Comparison of ENCODE assay signal across 22 cellular contexts in the genomic region with DNA sequence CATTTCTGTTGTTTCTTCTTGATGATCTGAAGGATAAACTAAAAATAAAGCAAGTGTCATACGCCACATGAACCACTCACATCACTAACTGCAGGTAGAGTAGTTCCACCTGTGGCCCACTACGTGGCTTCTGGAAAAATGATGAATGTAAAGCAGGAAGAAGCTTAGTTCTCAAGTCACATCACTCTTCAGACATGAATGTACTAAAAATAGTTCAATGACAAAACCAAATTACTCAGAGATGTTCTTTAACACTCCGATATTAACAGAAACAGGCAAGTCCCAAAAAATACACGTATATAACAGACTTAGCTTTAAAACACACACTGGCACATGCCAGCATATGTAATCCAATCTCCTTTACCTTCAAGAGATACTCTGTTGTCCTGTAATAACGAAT. TPM values are rescaled to one million over a fixed set of nuclear protein-coding genes. Genes with fewer than 3 reads are reported as not detected.
DNase-seq lines count a peak whose midpoint lies in the region; ATAC-seq, FAIRE-seq and TF ChIP-seq lines count a peak whose summit lies in the region.
"Had no signal": no experiment of that assay in that cellular context is flagged by ENCODE, and none has a peak within 500 bp of the region (broad histone marks: within the 10 kb centered on the region; RNA-seq: fewer than 3 reads in every experiment).

No MANE protein-coding gene starts in this region.

- H3K27ac ChIP-seq in GM12878 (ENCODE audit: control insufficient read depth, insufficient read depth) (no peak overlapping the region), lower lobe of right lung (peak overlapping the region; percentile 2), thoracic aorta (peak overlapping the region; percentile 68 to 82)

- no peaks in the 10 kb centered on the region; the same call in none of the 2 replicates for H3K79me2 ChIP-seq in GM12878 (ENCODE audit: control insufficient read depth, insufficient read depth, low read length)

- H3K9me3 ChIP-seq in GM12878 (replicated peaks; ENCODE audit: control insufficient read depth, insufficient read depth, low read length) (peaks cover 1% of the 10 kb centered on the region; the same call in 1 of the 3 replicates), lower lobe of right lung (no peaks in the 10 kb centered on the region), thoracic aorta (no peaks in the 10 kb centered on the region)
- H3K9me3 ChIP-seq: Peyer's patch had no signal

- no peak for DNase-seq in activated CD4-positive, alpha-beta T cell treated with anti-CD3 and anti-CD28 coated beads for 36 hours
- no peak for DNase-seq in activated CD4-positive, alpha-beta T cell treated with anti-CD3 and anti-CD28 coated beads, Interleukin-2, amount 50 U/mL, for 4 hours
- DNase-seq in GM12878 (ENCODE audit: low read depth, low spot score) (no peak), lower lobe of right lung (no peak), thoracic aorta (ENCODE audit: low spot score) (no peak), HTR-8/SVneo (ENCODE audit: insufficient read length, low spot score) (no peak), GM19240 (ENCODE audit: insufficient read length, low spot score) (no peak)
- DNase-seq: 8988T; Calu3; CD8-positive, alpha-beta memory T cell; NCI-H1105 treated with DMSO at 0.1 percent for 48 hours; NCI-H1694 treated with DMSO at 0.1 percent for 48 hours; NCI-H446; NCI-H526; Peyer's patch had no signal

- no peak overlapping the region for H3K4me3 Mint-ChIP-seq in activated CD4-positive, alpha-beta T cell treated with anti-CD3 and anti-CD28 coated beads for 36 hours
- H3K4me3 Mint-ChIP-seq: CD8-positive, alpha-beta memory T cell had no signal

- in situ Hi-C loops in GM12878 (cut with MboI): no loop called here

- BruUV-seq in GM12878 (replicated peaks; lab: Mats Ljungman, UMichigan): no TSS peak

- peaks cover 15% of the 10 kb centered on the region for H3K4me1 Mint-ChIP-seq in activated CD4-positive, alpha-beta T cell treated with anti-CD3 and anti-CD28 coated beads for 36 hours

- POLR2A ChIA-PET in activated CD4-positive, alpha-beta T cell treated with anti-CD3 and anti-CD28 coated beads for 36 hours (lab: Charles Lee): no interaction called here
- POLR2A ChIA-PET in GM12878 (lab: Charles Lee): interaction anchor here (0.9 to 1.4 kb wide), 2 partner anchors 13 to 22 kb away, joined by 3 to 6 read pairs; partner anchors contain the start of gene RAB20

- ATAC-seq in activated CD4-positive, alpha-beta T cell treated with anti-CD3 and anti-CD28 coated beads for 36 hours: peak; percentile 9
- ATAC-seq in GM12878: no peak
- ATAC-seq in lower lobe of right lung: no peak
- no peak for ATAC-seq in thoracic aorta (ENCODE audit: insufficient number of reproducible peaks, low FRiP score, low read depth)
- ATAC-seq in HG03097 (IDR thresholded peaks at IDR 0.05; ENCODE audit: low FRiP score, unreplicated experiment): no peak
- ATAC-seq: HepG2, K562, SK-N-SH treated with all-trans-retinoic acid at 6 μM for 48 hours had no signal

- RAD21 ChIA-PET in GM12878 (lab: Charles Lee; ENCODE audit: unreplicated experiment): interaction anchor here (2.1 to 4.7 kb wide), 3 partner anchors 10 to 85 kb away, joined by 6 to 24 read pairs (median 10); no protein-coding TSS in a partner anchor

- H3K9me3 Mint-ChIP-seq in activated CD4-positive, alpha-beta T cell treated with anti-CD3 and anti-CD28 coated beads for 36 hours (ENCODE audit: low read depth): peaks cover 2% of the 10 kb centered on the region
- H3K9me3 Mint-ChIP-seq: CD8-positive, alpha-beta memory T cell had no signal

- H3K4me2 ChIP-seq in GM12878 (ENCODE audit: control insufficient read depth, insufficient read depth): no peak overlapping the region

- CTCF ChIA-PET in activated CD4-positive, alpha-beta T cell treated with anti-CD3 and anti-CD28 coated beads for 36 hours (lab: Charles Lee): interaction anchor here (1.8 kb wide), 1 partner anchor 9 kb away, joined by 5 read pairs; no protein-coding TSS in a partner anchor
- CTCF ChIA-PET in GM12878 (lab: Yijun Ruan, JAX): no interaction called here

- SMC1A ChIA-PET in GM12878 (lab: Charles Lee; ENCODE audit: uncharacterized antibody, unreplicated experiment): interaction anchor here (0.7 to 6.1 kb wide), 5 partner anchors 9 to 256 kb away, joined by 3 to 31 read pairs (median 6); no protein-coding TSS in a partner anchor

- WGBS in GM12878 (ENCODE audit: insufficient coverage, insufficient replicate concordance, low lambda C conversion rate, missing lambda C conversion rate): 24% methylated on average over 5 of the region's 5 CpGs

- intact Hi-C loops in activated CD4-positive, alpha-beta T cell treated with anti-CD3 and anti-CD28 coated beads for 36 hours (cut with DNase I, micrococcal nuclease): no loop called here
- intact Hi-C loops in GM12878 (cut with micrococcal nuclease; ENCODE audit: unreplicated experiment) (no loop called here), lower lobe of right lung (cut with DNase I) (no loop called here)

- H4K20me1 ChIP-seq in GM12878 (ENCODE audit: control insufficient read depth, insufficient read depth): no peaks in the 10 kb centered on the region

- H3K4me3 ChIP-seq in GM12878 (no peak overlapping the region), lower lobe of right lung (no peak overlapping the region), thoracic aorta (no peak overlapping the region)
- H3K4me3 ChIP-seq: K562, Peyer's patch had no signal

- no peak for TF ChIP-seq RAD21 in GM12878 (IDR thresholded peaks at IDR 0.05; ENCODE audit: insufficient read depth, low read depth, low read length)

- H3K4me1 ChIP-seq in GM12878 (ENCODE audit: control insufficient read depth, insufficient read depth, low read length): peaks cover 13% of the 10 kb centered on the region
- peaks cover 59% of the 10 kb centered on the region for H3K4me1 ChIP-seq in lower lobe of right lung
- H3K4me1 ChIP-seq in thoracic aorta (ENCODE audit: control insufficient read depth in 1 of 2, low read depth in 2 of 2): peaks cover 39 to 68% of the 10 kb centered on the region in 2 donors

- TF ChIP-seq EP300 in GM12878 (IDR thresholded peaks at IDR 0.05; ENCODE audit: borderline replicate concordance in 1 of 2, control insufficient read depth in 1 of 2, low read depth in 2 of 2, low read length in 2 of 2): no peak

- FAIRE-seq in GM12878 (lab: Jason Lieb, UNC) (no peak), HTR-8/SVneo (lab: Jason Lieb, UNC) (no peak)
- FAIRE-seq: G401.6, H54, HepG2, K562 had no signal

- no peak for TF ChIP-seq POLR2A in GM12878 (IDR thresholded peaks at IDR 0.05; ENCODE audit: low read depth, low read length)

- no peak overlapping the region for H2AFZ ChIP-seq in GM12878 (ENCODE audit: control insufficient read depth, low read depth, low read length)

- no peak for TF ChIP-seq CTCF in GM12878 (IDR thresholded peaks at IDR 0.05 in 2 of 3, conservative IDR thresholded peaks at IDR 0.05 in 1 of 3; ENCODE audit: control insufficient read depth in 2 of 3, extremely low read depth in 1 of 3, insufficient read depth in 1 of 3, low read depth in 3 of 3, low read length in 3 of 3)
- TF ChIP-seq CTCF in lower lobe of right lung (IDR thresholded peaks at IDR 0.05): no peak
- no peak for TF ChIP-seq CTCF in thoracic aorta (IDR thresholded peaks at IDR 0.05)

- no peaks in the 10 kb centered on the region for H3K27me3 Mint-ChIP-seq in activated CD4-positive, alpha-beta T cell treated with anti-CD3 and anti-CD28 coated beads for 36 hours

- peaks cover 1% of the 10 kb centered on the region for H3K36me3 Mint-ChIP-seq in activated CD4-positive, alpha-beta T cell treated with anti-CD3 and anti-CD28 coated beads for 36 hours (ENCODE audit: low read depth)

- H3K27me3 ChIP-seq in GM12878 (replicated peaks in 1 of 2; ENCODE audit: control insufficient read depth in 2 of 2, insufficient read depth in 2 of 2, low read length in 1 of 2) (no peaks in the 10 kb centered on the region), lower lobe of right lung (ENCODE audit: low read depth) (no peaks in the 10 kb centered on the region), thoracic aorta (replicated peaks; ENCODE audit: insufficient read depth) (no peaks in the 10 kb centered on the region)
- H3K27me3 ChIP-seq: Peyer's patch had no signal

- H3K27ac Mint-ChIP-seq in activated CD4-positive, alpha-beta T cell treated with anti-CD3 and anti-CD28 coated beads for 36 hours: no peak overlapping the region
- H3K27ac Mint-ChIP-seq: CD8-positive, alpha-beta memory T cell had no signal

- no peak overlapping the region for H3K9ac ChIP-seq in GM12878 (ENCODE audit: control insufficient read depth, insufficient read depth, low read length)

- H3K36me3 ChIP-seq in GM12878 (ENCODE audit: control insufficient read depth in 2 of 2, insufficient read depth in 2 of 2, low read length in 1 of 2): no peaks in the 10 kb centered on the region
- H3K36me3 ChIP-seq in lower lobe of right lung: peaks cover 5% of the 10 kb centered on the region
- H3K36me3 ChIP-seq in thoracic aorta: no peaks in the 10 kb centered on the region

TF ChIP-seq in GM12878, 131 proteins besides CTCF, POLR2A, EP300 and RAD21 (continues in another document):
- peak; percentile 37; the same call in 1 of the 2 replicates for TF ChIP-seq EED (IDR thresholded peaks at IDR 0.05; ENCODE audit: low read depth)
- TF ChIP-seq CBX3 (IDR thresholded peaks at IDR 0.05; ENCODE audit: borderline replicate concordance, low read depth): no peak
- TF ChIP-seq RUNX3 (IDR thresholded peaks at IDR 0.05; ENCODE audit: low read length): 0 out of 2 replicates have a peak, but pooled peaks have one; percentile 12
- TF ChIP-seq DPF2 (IDR thresholded peaks at IDR 0.05): no peak

RNA-seq across cellular contexts. Expression of gene RAB20, which starts 21.6 kb away (rescaled TPM):
- 1 to 10 TPM; 6.0 to 9.0 TPM for total RNA-seq in activated CD4-positive, alpha-beta T cell treated with anti-CD3 and anti-CD28 coated beads for 36 hours
- total RNA-seq in GM12878 (2013; cell fraction: nucleolus; rRNA removed): 24.9 and 25.2 TPM in 2 replicates
- 14.6 and 18.2 TPM in 2 replicates for total RNA-seq in GM12878 (2014; rRNA removed)
- 7.8 and 8.7 TPM in 2 replicates for total RNA-seq in GM12878 (2014; rRNA removed; fragmentation: Illumina TruSeq; extraction: Trizol)
- total RNA-seq in GM12878 (2021): 13.1 and 13.6 TPM in 2 replicates
- polyA plus RNA-seq in GM12878 (2011; ENCODE audit: low read depth): 12.5 TPM
- 24.8 and 33.1 TPM in 2 replicates for polyA plus RNA-seq in GM12878 (2011; rRNA removed)
- 39.6 and 42.9 TPM in 2 replicates for polyA plus RNA-seq in GM12878 (2011; cell fraction: cytosol; rRNA removed)
- polyA plus RNA-seq in GM12878 (2011; cell fraction: nucleus; rRNA removed): 20.8 and 21.8 TPM in 2 replicates
- 19.4 and 23.2 TPM in 2 replicates for polyA plus RNA-seq in GM12878 (2012)
- 5.0 and 7.2 TPM in 2 replicates for polyA plus RNA-seq in GM12878 (2014; fragmentation: Illumina TruSeq; extraction: Trizol)
- 1 to 10 TPM in 1 of 2 experiments, under 1 TPM in 1; 0.48 to 2.1 TPM for polyA plus RNA-seq in GM12878 (2014; fragmentation: Nextera tagmentation; extraction: Ambion mirVana)
- 14.7 and 14.8 TPM in 2 replicates for polyA plus RNA-seq in GM12878 (2014; rRNA removed)
- 10 to 100 TPM in 1 of 2 experiments, 1 to 10 TPM in 1; 8.4 to 10.6 TPM for polyA plus RNA-seq in GM12878 (2016; fragmentation: Nextera tagmentation; extraction: Ambion mirVana)
- polyA minus RNA-seq in GM12878 (2011; rRNA and poly(A)+ RNA removed): 17.3 and 23.7 TPM in 2 replicates
- 8.3 and 8.4 TPM in 2 replicates for polyA minus RNA-seq in GM12878 (2011; cell fraction: cytosol; rRNA and poly(A)+ RNA removed)
- 5.3 and 8.8 TPM in 2 replicates for polyA minus RNA-seq in GM12878 (2011; cell fraction: nucleus; rRNA and poly(A)+ RNA removed)
- 51.3 TPM for total RNA-seq in lower lobe of right lung
- total RNA-seq in thoracic aorta: 10 to 100 TPM; 22.6 to 34.5 TPM
- total RNA-seq: OCI-LY7 had no signal
